Comparison of ENCODE assay signal across 1 cellular context in the genomic region with DNA sequence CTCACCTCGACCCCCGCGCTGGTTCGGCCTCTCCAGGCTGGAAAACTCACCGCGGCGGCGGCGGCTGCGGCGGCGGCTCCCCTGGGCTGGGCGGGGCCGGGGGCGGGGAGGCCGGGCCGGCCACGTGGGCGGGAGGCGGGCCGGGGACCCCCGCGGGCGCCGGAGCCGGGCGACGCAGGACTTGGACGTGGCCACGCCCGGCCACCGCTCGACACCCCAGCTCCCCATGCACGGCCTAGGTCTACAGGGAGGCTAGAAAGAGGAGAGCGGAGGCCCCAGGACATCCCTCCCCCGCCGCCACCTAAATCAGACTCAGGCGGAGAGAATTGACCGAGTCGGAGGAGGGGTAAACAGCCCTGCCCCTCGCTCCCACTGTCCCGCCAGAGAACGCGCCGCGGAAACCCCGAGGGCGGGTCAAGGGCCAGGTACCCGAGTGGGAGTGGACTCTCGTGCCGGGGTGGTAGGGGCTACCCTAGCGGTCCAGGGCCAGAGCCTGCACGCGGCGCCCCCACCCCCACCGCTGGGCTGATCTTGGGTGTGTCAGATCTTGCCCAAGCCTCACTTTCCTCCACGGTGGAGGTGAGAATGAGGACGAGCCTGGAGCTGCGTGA.
A peak's percentile ranks its signal among the peaks of the same experiment; 100 is the strongest.
TF ChIP-seq lines count a peak whose summit lies in the region.

No MANE protein-coding gene starts in this region.

TF ChIP-seq in GM23338, 12 proteins besides CTCF, POLR2A, EP300 and RAD21:
- TF ChIP-seq ZNF462 (CRISPR knock-in tag; IDR thresholded peaks at IDR 0.05) (no peak), EZH2phosphoT487 (IDR thresholded peaks at IDR 0.05; ENCODE audit: unreplicated experiment) (no peak), JUNB (IDR thresholded peaks at IDR 0.05; ENCODE audit: unreplicated experiment) (no peak), ETS1 (IDR thresholded peaks at IDR 0.05) (0 out of 2 replicates have a peak, but pooled peaks have one; percentile 5), ZNF114 (CRISPR knock-in tag; IDR thresholded peaks at IDR 0.05) (no peak), NANOG (IDR thresholded peaks at IDR 0.05; ENCODE audit: borderline replicate concordance) (no peak), ZNF331 (CRISPR knock-in tag; IDR thresholded peaks at IDR 0.05; ENCODE audit: low read depth) (no peak), STAT1 (IDR thresholded peaks at IDR 0.05; ENCODE audit: unreplicated experiment) (no peak), POLR2AphosphoS5 (IDR thresholded peaks at IDR 0.05; ENCODE audit: low read depth) (peak; percentile 49; the same call in 1 of the 2 replicates)
- TF ChIP-seq, protein P1, sequence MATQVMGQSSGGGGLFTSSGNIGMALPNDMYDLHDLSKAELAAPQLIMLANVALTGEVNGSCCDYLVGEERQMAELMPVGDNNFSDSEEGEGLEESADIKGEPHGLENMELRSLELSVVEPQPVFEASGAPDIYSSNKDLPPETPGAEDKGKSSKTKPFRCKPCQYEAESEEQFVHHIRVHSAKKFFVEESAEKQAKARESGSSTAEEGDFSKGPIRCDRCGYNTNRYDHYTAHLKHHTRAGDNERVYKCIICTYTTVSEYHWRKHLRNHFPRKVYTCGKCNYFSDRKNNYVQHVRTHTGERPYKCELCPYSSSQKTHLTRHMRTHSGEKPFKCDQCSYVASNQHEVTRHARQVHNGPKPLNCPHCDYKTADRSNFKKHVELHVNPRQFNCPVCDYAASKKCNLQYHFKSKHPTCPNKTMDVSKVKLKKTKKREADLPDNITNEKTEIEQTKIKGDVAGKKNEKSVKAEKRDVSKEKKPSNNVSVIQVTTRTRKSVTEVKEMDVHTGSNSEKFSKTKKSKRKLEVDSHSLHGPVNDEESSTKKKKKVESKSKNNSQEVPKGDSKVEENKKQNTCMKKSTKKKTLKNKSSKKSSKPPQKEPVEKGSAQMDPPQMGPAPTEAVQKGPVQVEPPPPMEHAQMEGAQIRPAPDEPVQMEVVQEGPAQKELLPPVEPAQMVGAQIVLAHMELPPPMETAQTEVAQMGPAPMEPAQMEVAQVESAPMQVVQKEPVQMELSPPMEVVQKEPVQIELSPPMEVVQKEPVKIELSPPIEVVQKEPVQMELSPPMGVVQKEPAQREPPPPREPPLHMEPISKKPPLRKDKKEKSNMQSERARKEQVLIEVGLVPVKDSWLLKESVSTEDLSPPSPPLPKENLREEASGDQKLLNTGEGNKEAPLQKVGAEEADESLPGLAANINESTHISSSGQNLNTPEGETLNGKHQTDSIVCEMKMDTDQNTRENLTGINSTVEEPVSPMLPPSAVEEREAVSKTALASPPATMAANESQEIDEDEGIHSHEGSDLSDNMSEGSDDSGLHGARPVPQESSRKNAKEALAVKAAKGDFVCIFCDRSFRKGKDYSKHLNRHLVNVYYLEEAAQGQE (IDR thresholded peaks at IDR 0.05; ENCODE audit: unreplicated experiment): no peak
